8 cellular contexts compared by ENCODE assay signal in genomic region chr11:11841605-11842425, GRCh38. TPM values are rescaled to one million over a fixed set of nuclear protein-coding genes. Genes with fewer than 3 reads are reported as not detected.
DNase-seq lines count a peak whose midpoint lies in the region; TF ChIP-seq lines count a peak whose summit lies in the region.

TSS of gene USP47 (plus strand) at chr11:11841972. CDS start at chr11:11842186, 214 bp downstream.

- no peak within 1 kb of the TSS for H3K56ac ChIP-seq in H9 (ENCODE audit: insufficient read length, low read depth, low read length)

- H3K4me3 ChIP-seq in Loucy (ENCODE audit: low read length, poor library complexity, severe bottlenecking): peak within 1 kb of the TSS; percentile 85
- H3K4me3 ChIP-seq in foreskin fibroblast (ENCODE audit: low read depth in 1 of 2, low read length in 2 of 2): peak within 1 kb of the TSS; percentile 76 to 90

- DNase-seq in GDM1 (lab: John Stamatoyannopoulos, UW) (peak; percentile 87), H9 (peak; percentile 89), foreskin fibroblast (peak; percentile 72 to 92), neural crest cell (ENCODE audit: low read depth, low spot score) (peak; percentile 96), stromal cell of bone marrow (ENCODE audit: low read depth) (peak; percentile 70)
- DNase-seq in activated effector memory CD4-positive, alpha-beta T cell treated with Interleukin-2 at 50 U/mL for 16 hours: peak; percentile 88

- H2AK5ac ChIP-seq in H9 (ENCODE audit: insufficient read length, low read length): no peak within 1 kb of the TSS

- H3K23me2 ChIP-seq in H9 (ENCODE audit: insufficient read length, low read depth, low read length, poor library complexity, severe bottlenecking): peaks cover 11% of the 10 kb centered on the region

- no peaks in the 10 kb centered on the region for H4K20me1 ChIP-seq in H9 (ENCODE audit: control insufficient read depth, insufficient read depth, insufficient read length)
- H4K20me1 ChIP-seq in Loucy (ENCODE audit: insufficient read depth, low read length, poor library complexity, severe bottlenecking): peaks cover 40% of the 10 kb centered on the region

- H2BK5ac ChIP-seq in H9 (ENCODE audit: insufficient read length, low read length): no peak within 1 kb of the TSS

- no peak within 1 kb of the TSS for H3K4ac ChIP-seq in H9 (ENCODE audit: low read depth, low read length)

- TF ChIP-seq CTCF in H9 (conservative IDR thresholded peaks at IDR 0.05) (peak; percentile 60), Loucy (conservative IDR thresholded peaks at IDR 0.05; ENCODE audit: low read length) (peak; percentile 60), foreskin fibroblast (IDR thresholded peaks at IDR 0.05; ENCODE audit: low read depth, low read length) (peak; percentile 66), neural crest cell (conservative IDR thresholded peaks at IDR 0.05) (peak; percentile 62)

- H2BK15ac ChIP-seq in H9 (ENCODE audit: low read depth, low read length): no peak within 1 kb of the TSS

- H3K79me1 ChIP-seq in H9 (ENCODE audit: insufficient read depth, low read depth, low read length, poor library complexity, severe bottlenecking): no peaks in the 10 kb centered on the region

- peak within 1 kb of the TSS; percentile 89 for H2AFZ ChIP-seq in H9 (ENCODE audit: low read length)
- H2AFZ ChIP-seq in Loucy (ENCODE audit: low read length): peak within 1 kb of the TSS; percentile 100

- H2BK12ac ChIP-seq in H9 (ENCODE audit: insufficient read length, low read depth, low read length): no peak within 1 kb of the TSS

- H3K4me1 Mint-ChIP-seq in H9 (peaks cover 15 to 19% of the 10 kb centered on the region in 2 experiments; a peak in 3 of 4 replicates), neural crest cell (peaks cover 4% of the 10 kb centered on the region)

- H3K9me3 ChIP-seq in H9 (ENCODE audit: control insufficient read depth, low read depth, low read length): no peaks in the 10 kb centered on the region
- H3K9me3 ChIP-seq in Loucy (ENCODE audit: insufficient read depth, low read depth, low read length): no peaks in the 10 kb centered on the region

- H3K18ac ChIP-seq in H9 (ENCODE audit: insufficient read length, low read depth, low read length): peak within 1 kb of the TSS; percentile 94

- peak; percentile 77 for TF ChIP-seq POLR2A in Raji (IDR thresholded peaks at IDR 0.05; ENCODE audit: insufficient read depth, low read depth, low read length)

- H4K5ac ChIP-seq in H9 (ENCODE audit: insufficient read length, low read depth, low read length): no peak within 1 kb of the TSS

- no peaks in the 10 kb centered on the region for H3K36me3 Mint-ChIP-seq in H9 (ENCODE audit: insufficient read depth in 1 of 3, low read depth in 3 of 3)
- no peaks in the 10 kb centered on the region for H3K36me3 Mint-ChIP-seq in neural crest cell (ENCODE audit: low read depth)

- no peaks in the 10 kb centered on the region for H3K9me2 ChIP-seq in Loucy (replicated peaks; ENCODE audit: low read depth, low read length)

- H3K14ac ChIP-seq in H9 (ENCODE audit: insufficient read depth, low read length): peak within 1 kb of the TSS; percentile 91

- H3F3A ChIP-seq in Loucy (ENCODE audit: low read depth): no peaks in the 10 kb centered on the region; the same call in 1 of the 2 replicates

- no peak within 1 kb of the TSS for H2BK20ac ChIP-seq in H9 (ENCODE audit: low read depth, low read length, poor library complexity, severe bottlenecking)

- no peaks in the 10 kb centered on the region for H3K27me3 ChIP-seq in H9 (ENCODE audit: insufficient read depth, low read length)
- H3K27me3 ChIP-seq in Loucy (ENCODE audit: insufficient read depth, low read length, poor library complexity, severe bottlenecking): no peaks in the 10 kb centered on the region

- H3K4me3 Mint-ChIP-seq in H9 (no peak within 1 kb of the TSS), neural crest cell (no peak within 1 kb of the TSS)

- peak within 1 kb of the TSS; percentile 84 for H3K9ac ChIP-seq in H9 (ENCODE audit: extremely low read depth, insufficient read length, low read length)
- peak within 1 kb of the TSS; percentile 95 for H3K9ac ChIP-seq in Loucy (ENCODE audit: low read depth, low read length, poor library complexity, severe bottlenecking)

- H3K4me1 ChIP-seq in H9 (ENCODE audit: insufficient read depth, low read length) (peaks cover 5% of the 10 kb centered on the region; the same call in 1 of the 2 replicates), Loucy (ENCODE audit: insufficient read depth, low read length, poor library complexity, severe bottlenecking) (peaks cover 41% of the 10 kb centered on the region)

- no peaks in the 10 kb centered on the region for H3K27me3 Mint-ChIP-seq in H9 (ENCODE audit: low read depth)
- H3K27me3 Mint-ChIP-seq in neural crest cell (ENCODE audit: low read depth): no peaks in the 10 kb centered on the region

- H3K36me3 ChIP-seq in Loucy (ENCODE audit: insufficient read depth, low read length): no peaks in the 10 kb centered on the region

- no peak within 1 kb of the TSS for H2BK120ac ChIP-seq in H9 (ENCODE audit: low read depth, low read length, poor library complexity, severe bottlenecking)

- H3K27ac ChIP-seq in H9 (ENCODE audit: insufficient read length, low read depth, low read length): peak within 1 kb of the TSS; percentile 6

- no peak within 1 kb of the TSS for H4K91ac ChIP-seq in H9 (ENCODE audit: insufficient read length, low read depth, low read length)

- peak within 1 kb of the TSS in 2 of 3 experiments; percentile 97 to 98; a peak in 6 of 7 replicates for H3K27ac Mint-ChIP-seq in H9
- no peak within 1 kb of the TSS for H3K27ac Mint-ChIP-seq in neural crest cell (ENCODE audit: unreplicated experiment)

- no CpG with 5 or more reads among the region's 75 CpGs for WGBS in H9 (ENCODE audit: extremely low coverage, insufficient read length, low lambda C conversion rate)

- no peak within 1 kb of the TSS for H3K23ac ChIP-seq in H9 (ENCODE audit: insufficient read length, low read depth, low read length)

- H3K9me3 Mint-ChIP-seq in H9: no peaks in the 10 kb centered on the region
- no peaks in the 10 kb centered on the region for H3K9me3 Mint-ChIP-seq in neural crest cell

- H3K4me2 ChIP-seq in H9 (ENCODE audit: insufficient read depth, insufficient read length, low read length) (peak within 1 kb of the TSS; percentile 76), Loucy (ENCODE audit: low read depth, low read length, poor library complexity, severe bottlenecking) (peak within 1 kb of the TSS; percentile 98)

- no peak within 1 kb of the TSS for H3T11ph ChIP-seq in H9 (ENCODE audit: low read length)

- H4K8ac ChIP-seq in H9 (replicated peaks; ENCODE audit: insufficient read length, low read depth, low read length): no peak within 1 kb of the TSS

- peaks cover 11% of the 10 kb centered on the region; the same call in 1 of the 2 replicates for H3K79me2 ChIP-seq in H9 (ENCODE audit: insufficient read depth, low read length)
- H3K79me2 ChIP-seq in Loucy (ENCODE audit: insufficient read depth, low read length): peaks cover 50% of the 10 kb centered on the region

RNA-seq across cellular contexts. Expression of gene USP47, which starts in this region (rescaled TPM):
- total RNA-seq in H9 (2021) (24.3 and 26.7 TPM in 2 replicates), neural crest cell (58.9 and 59.4 TPM in 2 replicates)

Comparison
In these comparisons a context has a peak if more than half of its experiments do, and no peak if none do; other contexts are left out.
1. Peak in every context shown above with its lines: DNase-seq, H3K4me3 ChIP-seq and H3K27ac ChIP-seq.